In the genomic region with DNA sequence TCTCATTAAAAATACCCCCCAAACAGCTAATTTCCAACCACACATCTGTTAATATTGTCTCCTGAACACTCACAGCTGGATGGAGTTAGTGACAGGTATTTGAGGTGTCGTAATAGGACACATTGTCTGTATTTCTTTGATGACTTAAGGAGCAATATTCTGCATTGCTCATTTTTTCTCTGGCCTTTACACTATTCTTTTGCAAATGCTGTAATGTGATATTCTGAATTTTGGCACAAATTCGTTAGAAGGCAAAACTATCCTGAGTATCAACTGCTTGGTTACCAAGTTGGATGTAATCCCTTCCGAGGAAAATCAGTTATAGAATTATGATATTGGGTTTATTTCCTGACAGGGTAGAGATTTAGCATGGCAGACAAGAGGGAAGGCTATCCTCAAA, we compare ENCODE assay signal across 16 cellular contexts.
"Had no signal": no experiment of that assay in that cellular context is flagged by ENCODE, and none has a peak within 500 bp of the region (broad histone marks: within the 10 kb centered on the region; RNA-seq: fewer than 3 reads in every experiment).

No MANE protein-coding gene starts in this region.

- H3K4me3 ChIP-seq: hepatocyte, SK-N-MC, smooth muscle cell had no signal

- H3K4me1 ChIP-seq: parathyroid adenoma had no signal

- H3K9me3 Mint-ChIP-seq: activated naive CD4-positive, alpha-beta T cell treated with anti-CD3 and anti-CD28 coated beads, Interleukin-2, amount 50 U/mL, for 72 hours; activated T-cell treated with anti-CD3 and anti-CD28 coated beads, Interleukin-2, amount 50 U/mL, for 72 hours; natural killer cell; T-cell had no signal

- H3K27ac Mint-ChIP-seq: activated naive CD4-positive, alpha-beta T cell treated with anti-CD3 and anti-CD28 coated beads, Interleukin-2, amount 50 U/mL, for 72 hours; activated T-cell treated with anti-CD3 and anti-CD28 coated beads, Interleukin-2, amount 50 U/mL, for 72 hours; natural killer cell; stimulated activated naive B cell treated with anti-CD40 and anti-IgM and Interleukin-4, amounts not matched to agents 10 μg/mL and 1 μg/mL and 100 μg/mL, for 72 hours; T-cell had no signal

- H3K9me3 ChIP-seq: neutrophil had no signal

- H3K79me2 ChIP-seq: hepatocyte, parathyroid adenoma had no signal

- H3K4me3 Mint-ChIP-seq: activated T-cell treated with anti-CD3 and anti-CD28 coated beads, Interleukin-2, amount 50 U/mL, for 72 hours; natural killer cell; stimulated activated naive B cell treated with anti-CD40 and anti-IgM and Interleukin-4, amounts not matched to agents 10 μg/mL and 1 μg/mL and 100 μg/mL, for 72 hours; T-cell had no signal

- H3K27ac ChIP-seq: hepatocyte, neutrophil, parathyroid adenoma, SK-N-MC had no signal

- DNase-seq: activated CD4-positive, alpha-beta T cell treated with anti-CD3 and anti-CD28 coated beads, Interleukin-2, amount 50 U/mL, for 1 hour; activated gamma-delta T cell; activated T-cell treated with anti-CD3 and anti-CD28 coated beads, Interleukin-2, amount 50 U/mL, for 72 hours; amniotic stem cell; erythroblast; natural killer cell; stimulated activated CD4-positive, alpha-beta T cell treated with anti-CD3 and anti-CD28 coated beads, Interleukin-4, amount 100 ng/mL, for 24 hours; stimulated activated naive B cell treated with anti-CD40 and anti-IgM and Interleukin-4, amounts not matched to agents 10 μg/mL and 1 μg/mL and 100 μg/mL, for 72 hours; T-cell; T1000 had no signal

- H3K27me3 ChIP-seq: hepatocyte had no signal

- H3K36me3 Mint-ChIP-seq: activated naive CD4-positive, alpha-beta T cell treated with anti-CD3 and anti-CD28 coated beads, Interleukin-2, amount 50 U/mL, for 72 hours; natural killer cell; stimulated activated naive B cell treated with anti-CD40 and anti-IgM and Interleukin-4, amounts not matched to agents 10 μg/mL and 1 μg/mL and 100 μg/mL, for 72 hours; T-cell had no signal

- H3K4me2 ChIP-seq: hepatocyte, smooth muscle cell had no signal

- H2AFZ ChIP-seq: hepatocyte, parathyroid adenoma had no signal

- H3K9ac ChIP-seq: parathyroid adenoma had no signal

- H3K36me3 ChIP-seq: neutrophil had no signal
